ENCODE assay signal across 28 cellular contexts in genomic region chr15:39639037-39639436, GRCh38.
"Had no signal": no experiment of that assay in that cellular context is flagged by ENCODE, and none has a peak within 500 bp of the region (broad histone marks: within the 10 kb centered on the region; RNA-seq: fewer than 3 reads in every experiment).

No MANE protein-coding gene starts in this region.

- H3K4me2 ChIP-seq: smooth muscle cell had no signal

- H3K4me1 ChIP-seq: colonic mucosa had no signal

- H3K9me3 Mint-ChIP-seq: dendritic cell treated with granulocyte-macrophage colony-stimulating factor and Interleukin-4, amounts not matched to agents 40 ng/mL and 50 ng/mL, for 4 days; mesothelial cell of epicardium; naive B cell; nephron progenitor cell; stimulated activated naive CD8-positive, alpha-beta T cell treated with anti-CD3 and anti-CD28 coated beads, Interleukin-15, amount 100 ng/mL, for 72 hours had no signal

- H3K27ac ChIP-seq: colonic mucosa, esophagus muscularis mucosa, foreskin keratinocyte, gastroesophageal sphincter, heart left ventricle, ovary, suprapubic skin, vagina had no signal

- H3K4me3 ChIP-seq: colonic mucosa, esophagus muscularis mucosa, gastroesophageal sphincter, heart left ventricle, mucosa of descending colon, ovary, smooth muscle cell, suprapubic skin, transverse colon, vagina had no signal

- H3K27ac Mint-ChIP-seq: dendritic cell treated with granulocyte-macrophage colony-stimulating factor and Interleukin-4, amounts not matched to agents 40 ng/mL and 50 ng/mL, for 4 days; mesothelial cell of epicardium; naive B cell; nephron progenitor cell; stimulated activated naive CD8-positive, alpha-beta T cell treated with anti-CD3 and anti-CD28 coated beads, Interleukin-15, amount 100 ng/mL, for 72 hours had no signal

- H3K9me3 ChIP-seq: colonic mucosa, esophagus muscularis mucosa, gastroesophageal sphincter, heart left ventricle, mucosa of descending colon, ovary, suprapubic skin, transverse colon, vagina had no signal

- H3K36me3 Mint-ChIP-seq: mesothelial cell of epicardium, naive B cell had no signal

- H3K4me3 Mint-ChIP-seq: dendritic cell treated with granulocyte-macrophage colony-stimulating factor and Interleukin-4, amounts not matched to agents 40 ng/mL and 50 ng/mL, for 4 days; mesothelial cell of epicardium; naive B cell; nephron progenitor cell; stimulated activated naive CD8-positive, alpha-beta T cell treated with anti-CD3 and anti-CD28 coated beads, Interleukin-15, amount 100 ng/mL, for 72 hours had no signal

- H3K27me3 ChIP-seq: colonic mucosa, esophagus muscularis mucosa, foreskin keratinocyte, gastroesophageal sphincter, heart left ventricle, ovary, suprapubic skin, transverse colon, vagina had no signal

- FAIRE-seq: endothelial cell of umbilical vein had no signal

- DNase-seq: colonic mucosa; effector CD8-positive, alpha-beta T cell; foreskin keratinocyte; heart left ventricle; hippocampal formation; islet precursor cell; mesenchymal stem cell; mucosa of descending colon; naive B cell; nephron progenitor cell; nucleus accumbens; ovary; stimulated activated CD4-positive, alpha-beta T cell treated with anti-CD3 and anti-CD28 coated beads, Interleukin-12 subunit alpha, Interleukin-12 subunit beta, amount 100 ng/mL, for 4 hours; stimulated activated CD4-positive, alpha-beta T cell treated with anti-CD3 and anti-CD28 coated beads, Interleukin-1b, Interleukin-23, amount 100 ng/mL, for 48 hours; stimulated activated CD4-positive, alpha-beta T cell treated with anti-CD3 and anti-CD28 coated beads, Interleukin-4, amount 100 ng/mL, for 1 hour; stimulated activated CD8-positive, alpha-beta memory T cell treated with anti-CD3 and anti-CD28 coated beads, Interleukin-4, amount 100 ng/mL, for 48 hours; stimulated activated naive CD4-positive, alpha-beta T cell; stimulated activated naive CD8-positive, alpha-beta T cell treated with anti-CD3 and anti-CD28 coated beads, Interleukin-15, amount 100 ng/mL, for 72 hours; transverse colon had no signal

- H3K27me3 Mint-ChIP-seq: dendritic cell treated with granulocyte-macrophage colony-stimulating factor and Interleukin-4, amounts not matched to agents 40 ng/mL and 50 ng/mL, for 4 days had no signal

- H3K4me1 Mint-ChIP-seq: naive B cell had no signal

- ATAC-seq: foreskin keratinocyte; gastroesophageal sphincter; heart left ventricle; mucosa of descending colon; sciatic nerve; stimulated activated naive CD8-positive, alpha-beta T cell treated with anti-CD3 and anti-CD28 coated beads, Interleukin-15, amount 100 ng/mL, for 72 hours had no signal

- H3K36me3 ChIP-seq: colonic mucosa, esophagus muscularis mucosa, gastroesophageal sphincter, heart left ventricle, ovary, suprapubic skin, transverse colon, vagina had no signal
